In genomic region chr10:6119962-6120361, GRCh38 we compare ENCODE assay signal across 15 cellular contexts. TPM values are rescaled to one million over a fixed set of nuclear protein-coding genes. Genes with fewer than 3 reads are reported as not detected.
DNase-seq lines count a peak whose midpoint lies in the region; ATAC-seq and TF ChIP-seq lines count a peak whose summit lies in the region.
"Had no signal": no experiment of that assay in that cellular context is flagged by ENCODE, and none has a peak within 500 bp of the region (broad histone marks: within the 10 kb centered on the region; RNA-seq: fewer than 3 reads in every experiment).

No MANE protein-coding gene starts in this region.

- no peak overlapping the region for H3K4ac ChIP-seq in trophoblast cell (ENCODE audit: low read depth, low read length)

- no peaks in the 10 kb centered on the region for H3K79me2 ChIP-seq in trophoblast cell (ENCODE audit: control insufficient read depth, insufficient read depth, low read length, poor library complexity)
- no peaks in the 10 kb centered on the region for H3K79me2 ChIP-seq in Karpas-422 (ENCODE audit: low read length)

- TF ChIP-seq POLR2A in Peyer's patch (IDR thresholded peaks at IDR 0.05) = no peak
- no peak for TF ChIP-seq POLR2A in esophagus squamous epithelium (IDR thresholded peaks at IDR 0.05)

- H2AFZ ChIP-seq in trophoblast cell (ENCODE audit: insufficient read depth, low read length, poor library complexity) (no peak overlapping the region), Karpas-422 (ENCODE audit: low read length) (no peak overlapping the region)

- no peak overlapping the region for H2AK5ac ChIP-seq in trophoblast cell (ENCODE audit: low read length)

- peak; percentile 13 for DNase-seq in DMS79 (lab: John Stamatoyannopoulos, UW)
- peak in 2 of 3 donors; percentile 70 to 82 for DNase-seq in Peyer's patch
- no peak for DNase-seq in esophagus squamous epithelium (lab: John Stamatoyannopoulos, UW)
- DNase-seq in trophoblast cell = peak; percentile 28 to 36
- no peak for DNase-seq in Karpas-422
- DNase-seq in GM10248 (ENCODE audit: extremely low spot score) = no peak
- DNase-seq: effector memory CD4-positive, alpha-beta T cell; GOT3; hippocampal formation; NCI-H524; SIG-M5; stimulated activated CD4-positive, alpha-beta T cell treated with anti-CD3 and anti-CD28 coated beads, Interleukin-4, amount 100 ng/mL, for 1 hour had no signal

- no peak overlapping the region for H4K8ac ChIP-seq in trophoblast cell (ENCODE audit: low read depth, low read length)

- CTCF ChIA-PET in GM10248 (lab: Yijun Ruan, JAX) = interaction anchor here (0.9 to 2.6 kb wide), 10 partner anchors 12 to 286 kb away, joined by 3 to 9 read pairs (median 4); partner anchors contain the start of gene PFKFB3

- no peak overlapping the region for H3K14ac ChIP-seq in trophoblast cell (ENCODE audit: low read length)

- intact Hi-C loops in esophagus squamous epithelium (cut with DNase I) = no loop called here

- H3K18ac ChIP-seq in trophoblast cell (ENCODE audit: low read length) = no peak overlapping the region

- no peaks in the 10 kb centered on the region for H3K27me3 ChIP-seq in Peyer's patch
- H3K27me3 ChIP-seq in esophagus squamous epithelium = no peaks in the 10 kb centered on the region
- no peaks in the 10 kb centered on the region for H3K27me3 ChIP-seq in trophoblast cell (ENCODE audit: insufficient read depth, low read length)
- no peaks in the 10 kb centered on the region for H3K27me3 ChIP-seq in Karpas-422 (ENCODE audit: low read length)

- H2BK5ac ChIP-seq in trophoblast cell (ENCODE audit: low read depth, low read length, poor library complexity) = no peak overlapping the region

- ATAC-seq in HG02588 (IDR thresholded peaks at IDR 0.05; ENCODE audit: unreplicated experiment) = no peak

- H4K20me1 ChIP-seq in Karpas-422 (ENCODE audit: insufficient read depth, low read depth, low read length) = peaks cover 6% of the 10 kb centered on the region; the same call in 1 of the 2 replicates

- no peak for TF ChIP-seq CTCF in Peyer's patch (IDR thresholded peaks at IDR 0.05)
- TF ChIP-seq CTCF in esophagus squamous epithelium (IDR thresholded peaks at IDR 0.05) = no peak
- TF ChIP-seq CTCF in GM10248 (IDR thresholded peaks at IDR 0.05; ENCODE audit: control extremely low read depth, extremely low read depth, low read depth, missing control alignments) = no peak

- no peak overlapping the region for H4K12ac ChIP-seq in trophoblast cell (ENCODE audit: low read depth, low read length)

- H3K4me2 ChIP-seq in trophoblast cell (ENCODE audit: low read length) = no peak overlapping the region
- H3K4me2 ChIP-seq in Karpas-422 (ENCODE audit: low read depth, low read length, poor library complexity, severe bottlenecking) = no peak overlapping the region

- no peak overlapping the region for H2BK12ac ChIP-seq in trophoblast cell (ENCODE audit: low read length)

- H3K27ac ChIP-seq in Peyer's patch = peak overlapping the region in 1 of 4 donors; percentile 2
- peak overlapping the region in 3 of 4 donors; percentile 13 to 72 (median 51) for H3K27ac ChIP-seq in esophagus squamous epithelium
- no peak overlapping the region for H3K27ac ChIP-seq in trophoblast cell (ENCODE audit: low read depth, low read length)
- no peak overlapping the region for H3K27ac ChIP-seq in Karpas-422 (ENCODE audit: low read length)

- H3K79me1 ChIP-seq in trophoblast cell (ENCODE audit: low read length) = no peaks in the 10 kb centered on the region

- POLR2A ChIA-PET in GM10248 (lab: Yijun Ruan, JAX) = interaction anchor here (0.9 kb wide), 1 partner anchor 15 kb away, joined by 6 read pairs; no protein-coding TSS in a partner anchor

- H3K9ac ChIP-seq in trophoblast cell (ENCODE audit: low read length) (no peak overlapping the region), Karpas-422 (ENCODE audit: low read length) (no peak overlapping the region)

- H3K36me3 ChIP-seq in Peyer's patch (peaks cover 0 to 22% (median 0%) of the 10 kb centered on the region in 3 donors), esophagus squamous epithelium (peaks cover 0 to 23% (median 3%) of the 10 kb centered on the region in 3 donors), trophoblast cell (ENCODE audit: control insufficient read depth in 1 of 2, insufficient read depth in 2 of 2, low read length in 2 of 2) (peaks cover 0 to 4% of the 10 kb centered on the region in 2 experiments), Karpas-422 (ENCODE audit: insufficient read depth, low read length) (peaks cover 16% of the 10 kb centered on the region)

- H4K91ac ChIP-seq in trophoblast cell (ENCODE audit: low read depth, low read length) = no peak overlapping the region

- no peaks in the 10 kb centered on the region for H3K9me2 ChIP-seq in Karpas-422 (replicated peaks; ENCODE audit: insufficient read depth, low read length)

- no peak overlapping the region for H2BK120ac ChIP-seq in trophoblast cell (ENCODE audit: insufficient read depth, low read length, poor library complexity)

- WGBS in esophagus squamous epithelium, 2 donors = 44 to 60% methylated on average over 13 of the region's 13 CpGs
- WGBS in trophoblast cell (ENCODE audit: extremely low coverage, insufficient coverage, insufficient read length) = no CpG with 5 or more reads among the region's 13 CpGs

- H3K4me3 ChIP-seq in Peyer's patch (no peak overlapping the region), esophagus squamous epithelium (no peak overlapping the region), trophoblast cell (ENCODE audit: low read depth, low read length) (no peak overlapping the region), Karpas-422 (ENCODE audit: low read length) (no peak overlapping the region)

- no peak overlapping the region for H3K23ac ChIP-seq in trophoblast cell (ENCODE audit: low read length)

- H3K4me1 ChIP-seq in Peyer's patch (peaks cover 0 to 4% (median 0%) of the 10 kb centered on the region in 4 donors), esophagus squamous epithelium (peaks cover 12 to 46% (median 22%) of the 10 kb centered on the region in 3 donors), trophoblast cell (ENCODE audit: control insufficient read depth in 1 of 2, insufficient read depth in 2 of 2, low read length in 2 of 2) (no peaks in the 10 kb centered on the region), Karpas-422 (ENCODE audit: low read length) (no peaks in the 10 kb centered on the region)

- no peaks in the 10 kb centered on the region for H3K9me3 ChIP-seq in Peyer's patch
- H3K9me3 ChIP-seq in esophagus squamous epithelium = no peaks in the 10 kb centered on the region
- H3K9me3 ChIP-seq in trophoblast cell (ENCODE audit: insufficient read depth, low read depth, low read length) = no peaks in the 10 kb centered on the region
- no peaks in the 10 kb centered on the region for H3K9me3 ChIP-seq in Karpas-422 (ENCODE audit: low read length)

RNA-seq across cellular contexts. Expression of gene RBM17, which starts 31.1 kb away (rescaled TPM):
- total RNA-seq in Peyer's patch = 100 to 1,000 TPM in 2 of 4 donors, 10 to 100 TPM in 2; 66.4 to 166 (median 101) TPM
- 10 to 100 TPM; 35.7 to 61.8 (median 39.4) TPM for total RNA-seq in esophagus squamous epithelium
- polyA plus RNA-seq in trophoblast cell (2013) = 106 and 108 TPM in 2 replicates
- 72.5 and 96.5 TPM in 2 replicates for total RNA-seq in Karpas-422 (2014; rRNA removed; shearing (Covaris generic); ENCODE audit: low replicate concordance)

RNA-seq across cellular contexts. Expression of gene IL2RA, which starts 57.8 kb away (rescaled TPM):
- 10 to 100 TPM in 1 of 4 donors, 1 to 10 TPM in 2, under 1 TPM in 1; 0.70 to 16.5 (median 1.9) TPM for total RNA-seq in Peyer's patch
- total RNA-seq in esophagus squamous epithelium = 1 to 10 TPM in 2 of 4 donors, under 1 TPM in 1, not detected in 1; 0.70 to 3.8 (median 3.0) TPM
- polyA plus RNA-seq in trophoblast cell (2013) = not detected in 2 replicates
- total RNA-seq in Karpas-422 (2014; rRNA removed; shearing (Covaris generic); ENCODE audit: low replicate concordance) = 1.6 TPM in 1 of 2 replicates, not detected in the other
- total RNA-seq: kidney epithelial cell, temporal lobe had no signal

Comparison
In these comparisons a context has a peak if more than half of its experiments do, and no peak if none do; other contexts are left out.
1. DNase-seq: peak in DMS79 (single experiment), Peyer's patch (2 of 3) and trophoblast cell (2 of 2); none in esophagus squamous epithelium (single experiment), Karpas-422 (single experiment) and GM10248 (single experiment).
2. H3K27ac ChIP-seq: peak in esophagus squamous epithelium (3 of 4); none in trophoblast cell (single experiment) and Karpas-422 (single experiment).